In the genomic region with DNA sequence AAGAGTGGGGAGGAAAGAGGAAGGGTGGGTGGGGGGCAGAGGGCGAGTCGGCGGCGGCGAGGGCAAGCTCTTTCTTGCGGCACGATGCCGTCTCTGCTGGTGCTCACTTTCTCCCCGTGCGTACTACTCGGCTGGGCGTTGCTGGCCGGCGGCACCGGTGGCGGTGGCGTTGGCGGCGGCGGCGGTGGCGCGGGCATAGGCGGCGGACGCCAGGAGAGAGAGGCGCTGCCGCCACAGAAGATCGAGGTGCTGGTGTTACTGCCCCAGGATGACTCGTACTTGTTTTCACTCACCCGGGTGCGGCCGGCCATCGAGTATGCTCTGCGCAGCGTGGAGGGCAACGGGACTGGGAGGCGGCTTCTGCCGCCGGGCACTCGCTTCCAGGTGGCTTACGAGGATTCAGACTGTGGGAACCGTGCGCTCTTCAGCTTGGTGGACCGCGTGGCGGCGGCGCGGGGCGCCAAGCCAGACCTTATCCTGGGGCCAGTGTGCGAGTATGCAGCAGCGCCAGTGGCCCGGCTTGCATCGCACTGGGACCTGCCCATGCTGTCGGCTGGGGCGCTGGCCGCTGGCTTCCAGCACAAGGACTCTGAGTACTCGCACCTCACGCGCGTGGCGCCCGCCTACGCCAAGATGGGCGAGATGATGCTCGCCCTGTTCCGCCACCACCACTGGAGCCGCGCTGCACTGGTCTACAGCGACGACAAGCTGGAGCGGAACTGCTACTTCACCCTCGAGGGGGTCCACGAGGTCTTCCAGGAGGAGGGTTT, we compare ENCODE assay signal across 9 cellular contexts. TPM values are rescaled to one million over a fixed set of nuclear protein-coding genes. Genes with fewer than 3 reads are reported as not detected.
DNase-seq lines count a peak whose midpoint lies in the region; ATAC-seq, FAIRE-seq and TF ChIP-seq lines count a peak whose summit lies in the region.
"Had no signal": no experiment of that assay in that cellular context is flagged by ENCODE, and none has a peak within 500 bp of the region (broad histone marks: within the 10 kb centered on the region; RNA-seq: fewer than 3 reads in every experiment).

No MANE protein-coding gene starts in this region.

- H3K4me3 Mint-ChIP-seq in dendritic cell treated with granulocyte-macrophage colony-stimulating factor and Interleukin-4, amounts not matched to agents 40 ng/mL and 50 ng/mL, for 4 days: peak overlapping the region; percentile 32
- H3K4me3 Mint-ChIP-seq in mesothelial cell of epicardium: peak overlapping the region; percentile 62

- FAIRE-seq in urothelium cell line (lab: Jason Lieb, UNC): no peak

- ATAC-seq in HG03196 (IDR thresholded peaks at IDR 0.05; ENCODE audit: unreplicated experiment): no peak

- DNase-seq in stimulated activated CD4-positive, alpha-beta T cell treated with anti-CD3 and anti-CD28 coated beads, Interleukin-15, amount 100 ng/mL, for 24 hours: peak; percentile 16
- DNase-seq in stimulated activated CD4-positive, alpha-beta T cell treated with anti-CD3 and anti-CD28 coated beads, Interleukin-4, amount 100 ng/mL, for 24 hours: no peak
- peak in 1 of 2 experiments; percentile 42 for DNase-seq in mesothelial cell of epicardium (ENCODE audit: low spot score in 2 of 2, unreplicated experiment in 2 of 2)
- no peak for DNase-seq in SIG-M5 treated with dmso at 0.1 percent for 504 hours (lab: John Stamatoyannopoulos, UW; ENCODE audit: unreplicated experiment)
- no peak for DNase-seq in cortex of kidney (lab: John Stamatoyannopoulos, UW)
- no peak for DNase-seq in urothelium cell line (ENCODE audit: low spot score)

- H3K9me3 Mint-ChIP-seq in dendritic cell treated with granulocyte-macrophage colony-stimulating factor and Interleukin-4, amounts not matched to agents 40 ng/mL and 50 ng/mL, for 4 days: no peaks in the 10 kb centered on the region
- no peaks in the 10 kb centered on the region for H3K9me3 Mint-ChIP-seq in mesothelial cell of epicardium

- intact Hi-C loops in dendritic cell treated with granulocyte-macrophage colony-stimulating factor and Interleukin-4, amounts not matched to agents 40 ng/mL and 50 ng/mL, for 4 days (cut with micrococcal nuclease): loop anchor here (2.0 to 10.0 kb wide), 2 partner anchors 543 to 711 kb away; no protein-coding TSS in a partner anchor

- H3K36me3 Mint-ChIP-seq in dendritic cell treated with granulocyte-macrophage colony-stimulating factor and Interleukin-4, amounts not matched to agents 40 ng/mL and 50 ng/mL, for 4 days (ENCODE audit: low read depth): no peaks in the 10 kb centered on the region
- no peaks in the 10 kb centered on the region for H3K36me3 Mint-ChIP-seq in mesothelial cell of epicardium

- H3K27me3 Mint-ChIP-seq in dendritic cell treated with granulocyte-macrophage colony-stimulating factor and Interleukin-4, amounts not matched to agents 40 ng/mL and 50 ng/mL, for 4 days: peaks cover 75% of the 10 kb centered on the region
- peaks cover 84% of the 10 kb centered on the region for H3K27me3 Mint-ChIP-seq in mesothelial cell of epicardium (ENCODE audit: low read depth)

- no peak for TF ChIP-seq CTCF in mesothelial cell of epicardium (IDR thresholded peaks at IDR 0.05; ENCODE audit: unreplicated experiment)

- peaks cover 57% of the 10 kb centered on the region for H3K4me1 Mint-ChIP-seq in dendritic cell treated with granulocyte-macrophage colony-stimulating factor and Interleukin-4, amounts not matched to agents 40 ng/mL and 50 ng/mL, for 4 days (ENCODE audit: low read depth)
- peaks cover 37% of the 10 kb centered on the region for H3K4me1 Mint-ChIP-seq in mesothelial cell of epicardium

- H3K27ac Mint-ChIP-seq in dendritic cell treated with granulocyte-macrophage colony-stimulating factor and Interleukin-4, amounts not matched to agents 40 ng/mL and 50 ng/mL, for 4 days: no peak overlapping the region
- no peak overlapping the region for H3K27ac Mint-ChIP-seq in mesothelial cell of epicardium

RNA-seq across cellular contexts. Expression of a gene that starts 0.8 kb away (rescaled TPM):
- total RNA-seq in mesothelial cell of epicardium: 3.3 to 4.1 TPM (median 3.8 TPM) in 3 replicates
- total RNA-seq: activated CD8-positive, alpha-beta memory T cell treated with anti-CD3 and anti-CD28 coated beads for 36 hours had no signal
